In genomic region chr1:181023265-181024057, GRCh38 we compare ENCODE assay signal across 8 cellular contexts. TPM values are rescaled to one million over a fixed set of nuclear protein-coding genes. Genes with fewer than 3 reads are reported as not detected.
A peak's percentile ranks its signal among the peaks of the same experiment; 100 is the strongest.
DNase-seq lines count a peak whose midpoint lies in the region; ATAC-seq, FAIRE-seq and TF ChIP-seq lines count a peak whose summit lies in the region.

No MANE protein-coding gene starts in this region.

- H3K4me3 Mint-ChIP-seq in astrocyte (ENCODE audit: unreplicated experiment) (peak overlapping the region; percentile 97), mesothelial cell of epicardium (peak overlapping the region; percentile 90)

- in situ Hi-C loops in GM23248 (cut with MboI) = no loop called here
- in situ Hi-C loops in G401 (cut with HindIII; ENCODE audit: low sequenced_read_pairs) = no loop called here

- H3K4me1 ChIP-seq in GM23248 (ENCODE audit: insufficient read depth) (peaks cover 27% of the 10 kb centered on the region), astrocyte (ENCODE audit: insufficient read depth, low read length) (peaks cover 6% of the 10 kb centered on the region)

- peak overlapping the region; percentile 88 for H2AFZ ChIP-seq in GM23248
- peak overlapping the region; percentile 62 for H2AFZ ChIP-seq in astrocyte (ENCODE audit: low read depth, low read length)

- whole genome bisulfite sequencing in GM23248 (ENCODE audit: low coverage in 1 of 2, low lambda C conversion rate in 2 of 2, missing lambda C conversion rate in 2 of 2), 2 experiments = 75% methylated on average over 10 of the region's 10 CpGs

- peaks cover 33% of the 10 kb centered on the region for H3K79me2 ChIP-seq in GM23248 (ENCODE audit: insufficient read depth)
- H3K79me2 ChIP-seq in astrocyte (ENCODE audit: insufficient read depth, low read length) = peaks cover 35% of the 10 kb centered on the region

- ATAC-seq in HG03095 (IDR thresholded peaks at IDR 0.05; ENCODE audit: unreplicated experiment) (no peak), HG02678 (IDR thresholded peaks at IDR 0.05; ENCODE audit: unreplicated experiment) (no peak)

- no peak for FAIRE-seq in astrocyte (lab: Jason Lieb, UNC)

- H3K27me3 Mint-ChIP-seq in astrocyte (ENCODE audit: low read depth, unreplicated experiment) (no peaks in the 10 kb centered on the region), mesothelial cell of epicardium (ENCODE audit: low read depth) (peaks cover 5% of the 10 kb centered on the region)

- H3K9me3 ChIP-seq in GM23248 (ENCODE audit: low read depth) (no peaks in the 10 kb centered on the region), astrocyte (ENCODE audit: insufficient read depth, low read depth, low read length) (no peaks in the 10 kb centered on the region)

- H3K36me3 ChIP-seq in GM23248 (ENCODE audit: low read depth) = no peaks in the 10 kb centered on the region
- no peaks in the 10 kb centered on the region for H3K36me3 ChIP-seq in astrocyte (ENCODE audit: insufficient read depth, low read length)

- H3K4me2 ChIP-seq in GM23248 (ENCODE audit: unreplicated experiment) = peak overlapping the region; percentile 95
- peak overlapping the region; percentile 89 for H3K4me2 ChIP-seq in astrocyte (ENCODE audit: low read length)

- peak overlapping the region; percentile 84 for H3K27ac ChIP-seq in 22Rv1
- 0 out of 2 replicates have a peak overlapping the region, but pooled peaks have one; percentile 23 for H3K27ac ChIP-seq in GM23248
- no peak overlapping the region for H3K27ac ChIP-seq in astrocyte (ENCODE audit: low read depth, low read length)

- DNase-seq in GM23248 (no peak), astrocyte (ENCODE audit: low read depth) (no peak), mesothelial cell of epicardium (ENCODE audit: low spot score in 2 of 2, unreplicated experiment in 2 of 2) (no peak), G401 (ENCODE audit: low spot score) (no peak)
- DNase-seq in stimulated activated CD4-positive, alpha-beta T cell treated with anti-CD3 and anti-CD28 coated beads, Interleukin-4, amount 100 ng/mL, for 24 hours = no peak

- H3K4me3 ChIP-seq in GM23248 (peak overlapping the region; percentile 83), astrocyte (ENCODE audit: insufficient read depth, low read depth, low read length) (peak overlapping the region; percentile 40)

- no peak for TF ChIP-seq CTCF in 22Rv1 (IDR thresholded peaks at IDR 0.05)
- no peak for TF ChIP-seq CTCF in astrocyte (IDR thresholded peaks at IDR 0.05; ENCODE audit: insufficient read depth, low read depth, low read length)
- no peak for TF ChIP-seq CTCF in mesothelial cell of epicardium (IDR thresholded peaks at IDR 0.05; ENCODE audit: unreplicated experiment)

- peaks cover 11% of the 10 kb centered on the region; the same call in 1 of the 2 replicates for H4K20me1 ChIP-seq in GM23248 (ENCODE audit: insufficient read depth)
- H4K20me1 ChIP-seq in astrocyte (ENCODE audit: insufficient read depth, low read length) = peaks cover 32% of the 10 kb centered on the region

- H3K36me3 Mint-ChIP-seq in astrocyte (ENCODE audit: low read depth, unreplicated experiment) = no peaks in the 10 kb centered on the region
- peaks cover under 1% of the 10 kb centered on the region for H3K36me3 Mint-ChIP-seq in mesothelial cell of epicardium

- no peaks in the 10 kb centered on the region for H3K9me3 Mint-ChIP-seq in astrocyte (ENCODE audit: unreplicated experiment)
- H3K9me3 Mint-ChIP-seq in mesothelial cell of epicardium = no peaks in the 10 kb centered on the region

- H3K27me3 ChIP-seq in GM23248 (replicated peaks; ENCODE audit: insufficient read depth) (no peaks in the 10 kb centered on the region), astrocyte (ENCODE audit: insufficient read depth, low read length) (peaks cover 4% of the 10 kb centered on the region)

- H3F3A ChIP-seq in GM23248 (ENCODE audit: insufficient read depth) = peaks cover 49% of the 10 kb centered on the region

- peak overlapping the region; percentile 27 for H3K27ac Mint-ChIP-seq in astrocyte (ENCODE audit: unreplicated experiment)
- H3K27ac Mint-ChIP-seq in mesothelial cell of epicardium = peak overlapping the region; percentile 97

- peak overlapping the region; percentile 82 for H3K9ac ChIP-seq in GM23248
- H3K9ac ChIP-seq in astrocyte (ENCODE audit: low read length) = no peak overlapping the region

- H3K9me2 ChIP-seq in GM23248 (ENCODE audit: insufficient read depth) = no peaks in the 10 kb centered on the region

- H3K4me1 Mint-ChIP-seq in astrocyte (ENCODE audit: low read depth, unreplicated experiment) (peaks cover 5% of the 10 kb centered on the region), mesothelial cell of epicardium (peaks cover 25% of the 10 kb centered on the region)

RNA-seq across cellular contexts. Expression of gene STX6, which starts 0.8 kb away (rescaled TPM):
- total RNA-seq in GM23248 (2014; rRNA removed; shearing (Covaris generic)) = 28.6 and 31.1 TPM in 2 replicates
- 16.1 and 16.3 TPM in 2 replicates for polyA plus RNA-seq in GM23248 (2016; fragmentation: Nextera tagmentation; extraction: Ambion mirVana)
- total RNA-seq in astrocyte (23.1 and 27.6 TPM in 2 replicates), mesothelial cell of epicardium (23.4 to 24.6 TPM (median 23.8 TPM) in 3 replicates)
- total RNA-seq in G401 (2014; rRNA removed; shearing (Covaris generic)) = 17.9 and 28.8 TPM in 2 replicates

RNA-seq across cellular contexts. Expression of gene MR1, which starts 10.3 kb away (rescaled TPM):
- 25.2 and 28.6 TPM in 2 replicates for total RNA-seq in GM23248 (2014; rRNA removed; shearing (Covaris generic))
- 25.4 and 26.2 TPM in 2 replicates for polyA plus RNA-seq in GM23248 (2016; fragmentation: Nextera tagmentation; extraction: Ambion mirVana)
- total RNA-seq in astrocyte = 1.2 and 1.6 TPM in 2 replicates
- 4.2 to 5.5 TPM (median 4.7 TPM) in 3 replicates for total RNA-seq in mesothelial cell of epicardium
- total RNA-seq in G401 (2014; rRNA removed; shearing (Covaris generic)) = 8.3 and 10.6 TPM in 2 replicates
